ENCODE assay signal across 17 cellular contexts in genomic region chr10:118712930-118713634, GRCh38. TPM values are rescaled to one million over a fixed set of nuclear protein-coding genes. Genes with fewer than 3 reads are reported as not detected.
DNase-seq lines count a peak whose midpoint lies in the region; FAIRE-seq and TF ChIP-seq lines count a peak whose summit lies in the region.
"Had no signal": no experiment of that assay in that cellular context is flagged by ENCODE, and none has a peak within 500 bp of the region (broad histone marks: within the 10 kb centered on the region; RNA-seq: fewer than 3 reads in every experiment).

No MANE protein-coding gene starts in this region.

- H3K9ac ChIP-seq in keratinocyte (ENCODE audit: control insufficient read depth, extremely low read depth, insufficient read depth, low read length) = no peak overlapping the region

- no peaks in the 10 kb centered on the region for H4K20me1 ChIP-seq in keratinocyte (ENCODE audit: control insufficient read depth, extremely low read depth, insufficient read depth, low read length)

- H3K27me3 ChIP-seq in keratinocyte (ENCODE audit: control insufficient read depth, extremely low read depth, insufficient read depth, low read length) = no peaks in the 10 kb centered on the region
- H3K27me3 ChIP-seq: breast epithelium, neutrophil, Peyer's patch had no signal

- dilution Hi-C loops in keratinocyte (cut with MboI; ENCODE audit: extremely low pct_ligation_motif_present, low sequenced_read_pairs) = loop anchor here (25.0 kb wide), 1 partner anchor 299 kb away; no protein-coding TSS in a partner anchor

- H3K9me3 ChIP-seq in HEK293 (ENCODE audit: control insufficient read depth, insufficient read depth, low read depth, low read length) = no peaks in the 10 kb centered on the region
- H3K9me3 ChIP-seq in keratinocyte (ENCODE audit: control insufficient read depth, low read depth, low read length) = no peaks in the 10 kb centered on the region
- H3K9me3 ChIP-seq: breast epithelium, neutrophil, Peyer's patch had no signal

- H2AFZ ChIP-seq in keratinocyte (ENCODE audit: control insufficient read depth, low read length) = no peak overlapping the region

- TF ChIP-seq CTCF in D721Med (IDR thresholded peaks at IDR 0.05; ENCODE audit: insufficient read depth, missing control alignments) = peak; percentile 16
- no peak for TF ChIP-seq CTCF in HEK293 (tag by site-specific recombination; IDR thresholded peaks at IDR 0.05)
- TF ChIP-seq CTCF in astrocyte of the spinal cord (IDR thresholded peaks at IDR 0.05; ENCODE audit: low read depth, low read length) = peak; percentile 29
- TF ChIP-seq CTCF in keratinocyte (optimal IDR thresholded peaks at IDR 0.05 in 1 of 3, IDR thresholded peaks at IDR 0.05 in 1 of 3, conservative IDR thresholded peaks at IDR 0.05 in 1 of 3; ENCODE audit: extremely low read depth in 1 of 3, insufficient read depth in 2 of 3, low read length in 3 of 3) = peak in 2 of 3 experiments; percentile 33 to 38

- DNase-seq in D721Med (ENCODE audit: insufficient read length, low spot score) (no peak), astrocyte of the spinal cord (ENCODE audit: low read depth, low spot score) (no peak), keratinocyte (ENCODE audit: low read depth, low spot score) (no peak), NCI-H2171 (lab: John Stamatoyannopoulos, UW) (no peak), A172 (ENCODE audit: low spot score) (no peak), kidney tubule cell (ENCODE audit: low spot score) (no peak)
- no peak for DNase-seq in activated CD8-positive, alpha-beta memory T cell treated with anti-CD3 and anti-CD28 coated beads, Interleukin-2, amount 50 U/mL, for 4 hours
- DNase-seq: activated CD4-positive, alpha-beta T cell treated with anti-CD3 and anti-CD28 coated beads, Interleukin-2, amount 50 U/mL, for 4 hours; CD8-positive, alpha-beta memory T cell; NCI-H1105; NCI-H2227 treated with DMSO at 0.1 percent for 48 hours; Peyer's patch; T-helper 17 cell had no signal

- in situ Hi-C loops in astrocyte of the spinal cord (cut with HindIII; ENCODE audit: low sequenced_read_pairs) = no loop called here

- peaks cover 37% of the 10 kb centered on the region for H3K79me2 ChIP-seq in keratinocyte (ENCODE audit: control insufficient read depth, insufficient read depth, low read length)

- no peaks in the 10 kb centered on the region for H3K9me1 ChIP-seq in keratinocyte (ENCODE audit: control insufficient read depth, extremely low read depth, insufficient read depth, low read length)

- CTCF ChIA-PET in HEK293 (lab: Yijun Ruan, JAX) = interaction anchor here (0.6 to 2.2 kb wide), 8 partner anchors 8 to 181 kb away, joined by 3 to 9 read pairs (median 4); partner anchors contain the start of gene PRLHR

- H3K4me3 ChIP-seq in HEK293 (ENCODE audit: low read depth, low read length) = no peak overlapping the region
- H3K4me3 ChIP-seq in astrocyte of the spinal cord (ENCODE audit: low read depth, low read length) = no peak overlapping the region
- H3K4me3 ChIP-seq in keratinocyte (ENCODE audit: control insufficient read depth in 2 of 3, extremely low read depth in 1 of 3, insufficient read depth in 2 of 3, low read depth in 1 of 3, low read length in 3 of 3) = no peak overlapping the region
- H3K4me3 ChIP-seq: breast epithelium, Peyer's patch had no signal

- no peak overlapping the region for H3K27ac ChIP-seq in HEK293 (ENCODE audit: extremely low read depth, low read depth, low read length)
- H3K27ac ChIP-seq in keratinocyte (ENCODE audit: control insufficient read depth, insufficient read depth, low read length) = no peak overlapping the region
- H3K27ac ChIP-seq: breast epithelium, epithelial cell of prostate, Peyer's patch had no signal

- no peaks in the 10 kb centered on the region for H3K4me1 ChIP-seq in HEK293 (ENCODE audit: control insufficient read depth, insufficient read depth, low read length)
- H3K4me1 ChIP-seq in keratinocyte (ENCODE audit: control insufficient read depth, extremely low read depth, insufficient read depth, low read length) = no peaks in the 10 kb centered on the region
- H3K4me1 ChIP-seq: breast epithelium had no signal

- FAIRE-seq in D721Med (lab: Jason Lieb, UNC) = no peak
- no peak for FAIRE-seq in keratinocyte (lab: Jason Lieb, UNC)

- POLR2A ChIA-PET in HEK293 (lab: Yijun Ruan, JAX) = no interaction called here

- no peak overlapping the region for H3K4me2 ChIP-seq in keratinocyte (ENCODE audit: control insufficient read depth, extremely low read depth, insufficient read depth, low read depth, low read length)

- no peaks in the 10 kb centered on the region; a peak in 1 of 3 replicates for H3K36me3 ChIP-seq in HEK293 (ENCODE audit: control insufficient read depth in 2 of 2, insufficient read depth in 1 of 2, low read length in 2 of 2)
- H3K36me3 ChIP-seq in keratinocyte (ENCODE audit: control insufficient read depth in 2 of 2, extremely low read depth in 1 of 2, insufficient read depth in 2 of 2, low read length in 2 of 2) = peaks cover 0 to 7% of the 10 kb centered on the region in 2 experiments
- H3K36me3 ChIP-seq: breast epithelium, Peyer's patch had no signal

TF ChIP-seq in HEK293, 187 proteins besides CTCF, POLR2A, EP300 and RAD21:
- TF ChIP-seq ZFP3 (tag by site-specific recombination; IDR thresholded peaks at IDR 0.05; ENCODE audit: low read depth) (no peak), ZNF664 (tag by site-specific recombination; IDR thresholded peaks at IDR 0.05) (no peak), ZFP37 (tag by site-specific recombination; IDR thresholded peaks at IDR 0.05) (no peak), ZNF529 (tag by site-specific recombination; IDR thresholded peaks at IDR 0.05; ENCODE audit: insufficient replicate concordance) (no peak), SCRT2 (tag by site-specific recombination; IDR thresholded peaks at IDR 0.05) (peak; percentile 68)

RNA-seq across cellular contexts. Expression of gene CACUL1, which starts 41.7 kb away (rescaled TPM):
- polyA plus RNA-seq in keratinocyte = 19.5 to 36.5 TPM (median 20.1 TPM) in 3 replicates
- 17.7 TPM for polyA plus RNA-seq in keratinocyte (2011; ENCODE audit: low read depth)
- polyA plus RNA-seq in keratinocyte (2011; cell fraction: cytosol; rRNA removed) = 12.9 and 20.4 TPM in 2 replicates
- polyA plus RNA-seq in keratinocyte (2011; cell fraction: nucleus; rRNA removed) = 18.4 and 21.2 TPM in 2 replicates
- 16.3 and 21.8 TPM in 2 replicates for polyA plus RNA-seq in keratinocyte (2012; ENCODE audit: low replicate concordance)
- 13.2 to 43.8 TPM (median 20.9 TPM) in 3 replicates for polyA minus RNA-seq in keratinocyte
- 27.2 TPM for polyA minus RNA-seq in keratinocyte (2011; cell fraction: cytosol; rRNA and poly(A)+ RNA removed)
- 29.6 and 42.8 TPM in 2 replicates for polyA minus RNA-seq in keratinocyte (2011; cell fraction: nucleus; rRNA and poly(A)+ RNA removed)
- total RNA-seq in A172 (2014; rRNA removed; shearing (Covaris generic)) = 39.2 and 41.6 TPM in 2 replicates
